In genomic region chr20:32064667-32065066, GRCh38 we compare ENCODE assay signal across 25 cellular contexts. TPM values are rescaled to one million over a fixed set of nuclear protein-coding genes. Genes with fewer than 3 reads are reported as not detected.
A peak's percentile ranks its signal among the peaks of the same experiment; 100 is the strongest.
DNase-seq lines count a peak whose midpoint lies in the region; ATAC-seq, FAIRE-seq and TF ChIP-seq lines count a peak whose summit lies in the region.
"Had no signal": no experiment of that assay in that cellular context is flagged by ENCODE, and none has a peak within 500 bp of the region (broad histone marks: within the 10 kb centered on the region; RNA-seq: fewer than 3 reads in every experiment).

No MANE protein-coding gene starts in this region.

- CTCF ChIA-PET in K562 (lab: Yijun Ruan, JAX; ENCODE audit: low intra/inter-chr PET ratio) (no interaction called here), RWPE1 (lab: Yijun Ruan, JAX) (interaction anchor here (1.1 to 1.3 kb wide), 2 partner anchors 11 to 33 kb away, joined by 3 to 5 read pairs; no protein-coding TSS in a partner anchor)

- no peaks in the 10 kb centered on the region for H4K20me1 ChIP-seq in K562 (replicated peaks; ENCODE audit: control insufficient read depth, insufficient read depth, low read length)

- ATAC-seq in K562 (no peak), gastrocnemius medialis (peak; percentile 64), HG02938 (IDR thresholded peaks at IDR 0.05; ENCODE audit: unreplicated experiment) (no peak)
- ATAC-seq: activated T-cell treated with anti-CD3 and anti-CD28 coated beads, Interleukin-2, amount 50 U/mL, for 4 hours; heart right ventricle; Panc1; sciatic nerve had no signal

- no peak for TF ChIP-seq EP300 in K562 (IDR thresholded peaks at IDR 0.05; ENCODE audit: low read length)

- intact Hi-C loops in K562 (cut with micrococcal nuclease), result no loop called here
- intact Hi-C loops in gastrocnemius medialis (cut with DNase I; ENCODE audit: low total_unique reads), result no loop called here

- H3K27ac ChIP-seq in K562 (ENCODE audit: extremely low read depth, low read depth, low read length) (no peak overlapping the region), gastrocnemius medialis (no peak overlapping the region), RWPE1 (no peak overlapping the region)
- H3K27ac ChIP-seq: SJSA1, thyroid gland had no signal

- TF ChIP-seq POLR2A in K562 (conservative IDR thresholded peaks at IDR 0.05) (no peak), gastrocnemius medialis (IDR thresholded peaks at IDR 0.05) (no peak)

- no peak overlapping the region for H2AFZ ChIP-seq in K562 (ENCODE audit: low read depth, low read length)

- no peak for TF ChIP-seq CTCF in GM10266 (IDR thresholded peaks at IDR 0.05; ENCODE audit: control insufficient read depth, insufficient read depth, low read depth, missing control alignments)
- no peak for TF ChIP-seq CTCF in GM20000 (IDR thresholded peaks at IDR 0.05; ENCODE audit: extremely low read depth, missing control alignments)
- TF ChIP-seq CTCF in K562 (IDR thresholded peaks at IDR 0.05 in 2 of 3, conservative IDR thresholded peaks at IDR 0.05 in 1 of 3; ENCODE audit: insufficient read depth in 2 of 3, low read depth in 1 of 3, low read length in 3 of 3), result no peak
- no peak for TF ChIP-seq CTCF in gastrocnemius medialis (IDR thresholded peaks at IDR 0.05 in 4 of 5, conservative IDR thresholded peaks at IDR 0.05 in 1 of 5)
- no peak for TF ChIP-seq CTCF in RWPE1 (conservative IDR thresholded peaks at IDR 0.05; ENCODE audit: low read depth)

- WGBS in K562 (ENCODE audit: insufficient coverage, low coverage, missing lambda C conversion rate), result 0% methylated on average over 7 of the region's 7 CpGs

- H3K9me1 ChIP-seq in K562 (ENCODE audit: control insufficient read depth, insufficient read depth, low read length), result no peaks in the 10 kb centered on the region

- no peaks in the 10 kb centered on the region for H3K36me3 ChIP-seq in K562 (ENCODE audit: control insufficient read depth, insufficient read depth, low read length)
- no peaks in the 10 kb centered on the region for H3K36me3 ChIP-seq in gastrocnemius medialis
- H3K36me3 ChIP-seq: heart right ventricle, SJSA1, thyroid gland had no signal

- FAIRE-seq in K562 (lab: Jason Lieb, UNC), result no peak

- H3K9me3 ChIP-seq in K562 (replicated peaks; ENCODE audit: control insufficient read depth, insufficient read depth, low read depth, low read length) (no peaks in the 10 kb centered on the region), gastrocnemius medialis (no peaks in the 10 kb centered on the region)
- H3K9me3 ChIP-seq: heart right ventricle, SJSA1, thyroid gland had no signal

- H3K4me3 ChIP-seq in K562 (no peak overlapping the region), gastrocnemius medialis (no peak overlapping the region)
- H3K4me3 ChIP-seq: heart right ventricle, SJSA1, thyroid gland had no signal

- DNase-seq in GM10266 (ENCODE audit: extremely low spot score) (peak; percentile 70), GM20000 (ENCODE audit: low spot score) (peak; percentile 61), K562 (ENCODE audit: extremely low read depth in 1 of 4, low spot score in 3 of 4) (no peak), gastrocnemius medialis (peak in 1 of 2 donors; percentile 30), DMS79 (lab: John Stamatoyannopoulos, UW) (no peak), RWPE1 (ENCODE audit: low spot score) (no peak)
- DNase-seq: activated naive CD4-positive, alpha-beta T cell; activated T-cell treated with anti-CD3 and anti-CD28 coated beads, Interleukin-2, amount 50 U/mL, for 4 hours; CD4-positive, alpha-beta T cell; effector CD8-positive, alpha-beta T cell; heart right ventricle; KG1; naive B cell; NCI-H1436; NCI-H2107; thyroid gland had no signal

- H3K4me1 ChIP-seq in K562 (replicated peaks in 1 of 2; ENCODE audit: control insufficient read depth in 2 of 2, insufficient read depth in 2 of 2, low read length in 2 of 2), result no peaks in the 10 kb centered on the region; a peak in 1 of 5 replicates
- peaks cover 0 to 6% of the 10 kb centered on the region in 2 donors for H3K4me1 ChIP-seq in gastrocnemius medialis
- H3K4me1 ChIP-seq: thyroid gland had no signal

- H3K4me2 ChIP-seq in K562 (ENCODE audit: insufficient read depth, low read length), result no peak overlapping the region

- H3K27me3 ChIP-seq in K562 (ENCODE audit: control insufficient read depth in 2 of 2, insufficient read depth in 2 of 2, low read length in 2 of 2) (peaks cover 22 to 50% of the 10 kb centered on the region in 2 experiments), gastrocnemius medialis (peaks cover 0 to 3% (median 0%) of the 10 kb centered on the region in 3 donors)
- H3K27me3 ChIP-seq: SJSA1, thyroid gland had no signal

- TF ChIP-seq RAD21 in K562 (CRISPR knock-in tag; conservative IDR thresholded peaks at IDR 0.05 in 1 of 2, IDR thresholded peaks at IDR 0.05 in 1 of 2), result no peak

- no peak overlapping the region for H3K9ac ChIP-seq in K562 (ENCODE audit: insufficient read depth in 1 of 2, low read depth in 2 of 2, low read length in 2 of 2)

- in situ Hi-C loops in K562 (cut with MboI) (no loop called here), gastrocnemius medialis (cut with MboI; ENCODE audit: low sequenced_read_pairs in 4 of 4) (no loop called here)

- no TSS peak for BruUV-seq in K562 (replicated peaks; lab: Mats Ljungman, UMichigan)

- no peaks in the 10 kb centered on the region for H3K79me2 ChIP-seq in K562 (ENCODE audit: control insufficient read depth, insufficient read depth, low read length)

- POLR2A ChIA-PET in K562 (lab: Yijun Ruan, JAX), result interaction anchor here (0.7 to 1.4 kb wide), 2 partner anchors 11 to 373 kb away, joined by 3 to 4 read pairs; no protein-coding TSS in a partner anchor
- POLR2A ChIA-PET in RWPE1 (lab: Yijun Ruan, JAX; ENCODE audit: low non-redundant PET), result no interaction called here

TF ChIP-seq in K562, 482 proteins besides CTCF, POLR2A, EP300 and RAD21 (continues in another document):
- no peak for TF ChIP-seq POLR2B (IDR thresholded peaks at IDR 0.05; ENCODE audit: low read depth, partially characterized antibody)
- no peak for TF ChIP-seq PHB (CRISPR knock-in tag; IDR thresholded peaks at IDR 0.05)

RNA-seq across cellular contexts. Expression of gene HCK, which starts 12.6 kb away (rescaled TPM):
- not detected in 2 replicates for total RNA-seq in K562 (2011; cell fraction: chromatin; rRNA removed; ENCODE audit: low replicate concordance)
- not detected in 2 replicates for total RNA-seq in K562 (2011; cell fraction: nucleolus; rRNA removed)
- total RNA-seq in K562 (2011; cell fraction: nucleoplasm; rRNA removed), result not detected in 2 replicates
- total RNA-seq in K562 (2014; rRNA removed), result 0.27 TPM in 1 of 2 replicates, not detected in the other
- not detected in 2 replicates for total RNA-seq in K562 (2014; rRNA removed; fragmentation: Illumina TruSeq; extraction: Trizol)
- total RNA-seq in K562 (2015; rRNA removed; fragmentation: Illumina TruSeq; extraction: Trizol), result 0.38 and 0.51 TPM in 2 replicates
- not detected in 2 replicates for total RNA-seq in K562 (2021)
- 0.04 TPM in 1 of 2 replicates, not detected in the other for polyA plus RNA-seq in K562 (2011; rRNA removed)
- polyA plus RNA-seq in K562 (2011; cell fraction: cytosol; rRNA removed), result 0.01 and 0.07 TPM in 2 replicates
- polyA plus RNA-seq in K562 (2011; cell fraction: nucleus; rRNA removed), result not detected in 2 replicates
- polyA plus RNA-seq in K562 (2012), result 0.13 and 0.50 TPM in 2 replicates
- polyA plus RNA-seq in K562 (2014; fragmentation: Illumina TruSeq; extraction: Trizol), result not detected in 2 replicates
- not detected for polyA plus RNA-seq in K562 (2014; fragmentation: Nextera tagmentation; extraction: Ambion mirVana)
- polyA plus RNA-seq in K562 (2014; rRNA removed), result 0.09 TPM in 1 of 2 replicates, not detected in the other
- polyA minus RNA-seq in K562 (2011; rRNA and poly(A)+ RNA removed), result 0.18 TPM in 1 of 2 replicates, not detected in the other
- polyA minus RNA-seq in K562 (2011; cell fraction: cytosol; rRNA and poly(A)+ RNA removed), result not detected in 2 replicates
- polyA minus RNA-seq in K562 (2011; cell fraction: nucleus; rRNA and poly(A)+ RNA removed), result not detected in 2 replicates
- total RNA-seq in gastrocnemius medialis, result 1 to 10 TPM; 1.4 to 4.7 (median 4.2) TPM
- total RNA-seq: activated CD8-positive, alpha-beta memory T cell treated with anti-CD3 and anti-CD28 coated beads for 36 hours; epithelial cell of proximal tubule; fibroblast of villous mesenchyme; NCI-H460; osteocyte; SJSA1 had no signal

RNA-seq across cellular contexts. Expression of gene TM9SF4, which starts 44.8 kb away (rescaled TPM):
- 78.5 and 135 TPM in 2 replicates for total RNA-seq in K562 (2011; cell fraction: chromatin; rRNA removed; ENCODE audit: low replicate concordance)
- 130 and 142 TPM in 2 replicates for total RNA-seq in K562 (2011; cell fraction: nucleolus; rRNA removed)
- total RNA-seq in K562 (2011; cell fraction: nucleoplasm; rRNA removed), result 113 and 145 TPM in 2 replicates
- total RNA-seq in K562 (2014; rRNA removed), result 14.5 and 22.1 TPM in 2 replicates
- total RNA-seq in K562 (2014; rRNA removed; fragmentation: Illumina TruSeq; extraction: Trizol), result 19.7 and 20.9 TPM in 2 replicates
- 25.6 and 29.2 TPM in 2 replicates for total RNA-seq in K562 (2015; rRNA removed; fragmentation: Illumina TruSeq; extraction: Trizol)
- 35.0 and 37.9 TPM in 2 replicates for total RNA-seq in K562 (2021)
- 39.7 and 54.8 TPM in 2 replicates for polyA plus RNA-seq in K562 (2011; rRNA removed)
- 46.2 and 53.5 TPM in 2 replicates for polyA plus RNA-seq in K562 (2011; cell fraction: cytosol; rRNA removed)
- polyA plus RNA-seq in K562 (2011; cell fraction: nucleus; rRNA removed), result 53.7 and 73.9 TPM in 2 replicates
- 30.7 and 40.9 TPM in 2 replicates for polyA plus RNA-seq in K562 (2012)
- 41.0 and 46.3 TPM in 2 replicates for polyA plus RNA-seq in K562 (2014; fragmentation: Illumina TruSeq; extraction: Trizol)
- polyA plus RNA-seq in K562 (2014; fragmentation: Nextera tagmentation; extraction: Ambion mirVana), result 10 to 100 TPM; 15.9 to 20.2 TPM
- 26.9 and 30.2 TPM in 2 replicates for polyA plus RNA-seq in K562 (2014; rRNA removed)
- 45.1 and 50.0 TPM in 2 replicates for polyA minus RNA-seq in K562 (2011; rRNA and poly(A)+ RNA removed)
- 38.8 and 51.2 TPM in 2 replicates for polyA minus RNA-seq in K562 (2011; cell fraction: cytosol; rRNA and poly(A)+ RNA removed)
- polyA minus RNA-seq in K562 (2011; cell fraction: nucleus; rRNA and poly(A)+ RNA removed), result 41.9 and 70.4 TPM in 2 replicates
- 10 to 100 TPM; 18.0 to 22.9 (median 21.0) TPM for total RNA-seq in gastrocnemius medialis

RNA-seq across cellular contexts. Expression of gene CCM2L, which starts 54.4 kb away (rescaled TPM):
- total RNA-seq in K562 (2011; cell fraction: chromatin; rRNA removed; ENCODE audit: low replicate concordance), result not detected in 2 replicates
- not detected in 2 replicates for total RNA-seq in K562 (2011; cell fraction: nucleolus; rRNA removed)
- not detected in 2 replicates for total RNA-seq in K562 (2011; cell fraction: nucleoplasm; rRNA removed)
- total RNA-seq in K562 (2014; rRNA removed) (not detected in 2 replicates), K562 (2014; rRNA removed; fragmentation: Illumina TruSeq; extraction: Trizol) (not detected in 2 replicates), K562 (2015; rRNA removed; fragmentation: Illumina TruSeq; extraction: Trizol) (not detected in 2 replicates), K562 (2021) (not detected in 2 replicates), gastrocnemius medialis (1 to 10 TPM; 2.2 to 5.8 (median 3.2) TPM)
- polyA plus RNA-seq in K562 (2011; rRNA removed) (0.04 TPM in 1 of 2 replicates, not detected in the other), K562 (2014; fragmentation: Illumina TruSeq; extraction: Trizol) (not detected in 2 replicates), K562 (2014; fragmentation: Nextera tagmentation; extraction: Ambion mirVana) (not detected), K562 (2014; rRNA removed) (not detected in 2 replicates)
- polyA plus RNA-seq in K562 (2011; cell fraction: cytosol; rRNA removed), result not detected in 2 replicates
- polyA plus RNA-seq in K562 (2011; cell fraction: nucleus; rRNA removed), result not detected in 2 replicates
- 0.30 TPM in 1 of 2 replicates, not detected in the other for polyA plus RNA-seq in K562 (2012)
- polyA minus RNA-seq in K562 (2011; rRNA and poly(A)+ RNA removed), result not detected in 2 replicates
- not detected in 2 replicates for polyA minus RNA-seq in K562 (2011; cell fraction: cytosol; rRNA and poly(A)+ RNA removed)
- not detected in 2 replicates for polyA minus RNA-seq in K562 (2011; cell fraction: nucleus; rRNA and poly(A)+ RNA removed)
- total RNA-seq: activated CD8-positive, alpha-beta memory T cell treated with anti-CD3 and anti-CD28 coated beads for 36 hours; activated T-cell treated with anti-CD3 and anti-CD28 coated beads, Interleukin-2, amount 50 U/mL, for 4 hours; CD4-positive, alpha-beta T cell; epithelial cell of proximal tubule; fibroblast of villous mesenchyme; NCI-H460; osteocyte; SJSA1 had no signal

Comparison
In these comparisons a context has a peak if more than half of its experiments do, and no peak if none do; other contexts are left out.
1. DNase-seq: peak in GM10266 (single experiment) and GM20000 (single experiment); none in K562 (0 of 4), DMS79 (single experiment) and RWPE1 (single experiment).
2. ATAC-seq: peak in gastrocnemius medialis (2 of 2); none in K562 (single experiment) and HG02938 (single experiment).